7 cellular contexts compared by ENCODE assay signal in the genomic region with DNA sequence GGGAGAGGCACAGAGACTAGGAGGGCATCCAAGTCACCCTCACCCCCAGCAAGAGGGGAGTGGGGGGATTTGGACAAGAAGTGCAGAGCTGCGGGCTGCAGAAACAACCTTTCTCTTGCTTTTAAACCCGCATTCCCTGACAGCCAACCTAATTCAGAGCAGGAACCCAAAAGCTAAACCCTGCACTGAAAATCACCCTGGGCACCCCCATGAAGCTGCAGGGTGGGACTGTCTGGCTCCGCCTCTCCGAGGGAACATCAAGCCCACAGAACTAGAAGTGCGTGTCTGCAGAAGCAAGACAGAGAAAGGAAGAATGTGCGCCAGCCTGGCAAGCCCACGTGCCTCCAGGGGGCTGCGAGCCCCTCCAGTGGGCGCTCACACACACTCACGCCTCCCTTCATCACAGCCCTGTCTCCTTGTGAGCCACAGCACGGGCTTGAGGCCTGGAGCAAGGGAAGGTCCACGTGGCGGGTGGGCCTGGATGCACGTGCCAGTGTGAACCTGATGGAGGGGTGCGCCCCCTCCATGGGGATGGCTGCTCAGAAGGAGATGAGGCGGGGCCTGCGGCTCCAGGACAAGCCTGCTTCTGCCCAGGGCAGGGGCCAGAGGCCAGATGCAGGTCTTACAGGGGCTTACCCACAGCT. TPM values are rescaled to one million over a fixed set of nuclear protein-coding genes. Genes with fewer than 3 reads are reported as not detected.
DNase-seq lines count a peak whose midpoint lies in the region; ATAC-seq and TF ChIP-seq lines count a peak whose summit lies in the region.

No MANE protein-coding gene starts in this region.

- POLR2A ChIA-PET in HCT116 (lab: Charles Lee): interaction anchor here (1.1 to 2.2 kb wide), 3 partner anchors 9 to 17 kb away, joined by 3 to 14 read pairs (median 3); a partner anchor contains a TSS

- H3K4me3 ChIP-seq in HCT116 (replicated peaks in 1 of 2; ENCODE audit: low read depth in 1 of 2, low read length in 2 of 2) (peak overlapping the region; percentile 37 to 52), esophagus squamous epithelium (peak overlapping the region in 3 of 4 donors; percentile 27 to 58 (median 33)), prostate gland (peak overlapping the region in 1 of 2 donors; percentile 16), SJCRH30 (no peak overlapping the region)

- H3K36me3 ChIP-seq in HCT116 (ENCODE audit: control insufficient read depth in 1 of 2, insufficient read depth in 2 of 2, low read length in 2 of 2) (peaks cover 8% of the 10 kb centered on the region in 2 experiments; a peak in 2 of 4 replicates), esophagus squamous epithelium (peaks cover 15 to 30% (median 21%) of the 10 kb centered on the region in 3 donors), prostate gland (peaks cover 0 to 20% of the 10 kb centered on the region in 2 donors), SJCRH30 (peaks cover 24% of the 10 kb centered on the region; the same call in 1 of the 2 replicates)

- no peak overlapping the region for H2AFZ ChIP-seq in HCT116 (ENCODE audit: low read depth, low read length, poor library complexity, severe bottlenecking)

- BruUV-seq in HCT116 (replicated peaks; lab: Mats Ljungman, UMichigan): no TSS peak

- TF ChIP-seq CTCF in HCT116 (IDR thresholded peaks at IDR 0.05 in 2 of 3, conservative IDR thresholded peaks at IDR 0.05 in 1 of 3; ENCODE audit: borderline replicate concordance in 1 of 3, insufficient read depth in 1 of 3, low read depth in 2 of 3, low read length in 2 of 3) (no peak), esophagus squamous epithelium (IDR thresholded peaks at IDR 0.05) (no peak), prostate gland (IDR thresholded peaks at IDR 0.05) (no peak)

- TF ChIP-seq POLR2A in HCT116 (IDR thresholded peaks at IDR 0.05; ENCODE audit: borderline replicate concordance, extremely low read depth, insufficient read depth, insufficient read length): no peak
- no peak for TF ChIP-seq POLR2A in esophagus squamous epithelium (IDR thresholded peaks at IDR 0.05)
- TF ChIP-seq POLR2A in prostate gland (IDR thresholded peaks at IDR 0.05): no peak

- no peaks in the 10 kb centered on the region for H3K9me3 ChIP-seq in HCT116 (ENCODE audit: control insufficient read depth in 1 of 2, insufficient read depth in 1 of 2, low read depth in 1 of 2, low read length in 2 of 2)
- no peaks in the 10 kb centered on the region for H3K9me3 ChIP-seq in esophagus squamous epithelium
- H3K9me3 ChIP-seq in prostate gland: no peaks in the 10 kb centered on the region
- H3K9me3 ChIP-seq in SJCRH30 (replicated peaks): no peaks in the 10 kb centered on the region

- H3K9ac ChIP-seq in HCT116 (ENCODE audit: low read length): peak overlapping the region; percentile 64

- CTCF ChIA-PET in HCT116 (lab: Charles Lee): interaction anchor here (1.2 to 2.5 kb wide), 4 partner anchors 10 to 109 kb away, joined by 3 to 13 read pairs (median 4); a partner anchor contains a TSS

- H3K9me2 ChIP-seq in HCT116 (ENCODE audit: insufficient read depth): no peaks in the 10 kb centered on the region

- H3K4me2 ChIP-seq in HCT116 (ENCODE audit: low read length): peak overlapping the region; percentile 89

- H3K79me2 ChIP-seq in HCT116 (ENCODE audit: insufficient read depth, low read length): peaks cover 80% of the 10 kb centered on the region

- H3K27ac ChIP-seq in HCT116 (ENCODE audit: low read depth, low read length): peak overlapping the region; percentile 84
- H3K27ac ChIP-seq in esophagus squamous epithelium: peak overlapping the region; percentile 85 to 100 (median 94)
- H3K27ac ChIP-seq in prostate gland: peak overlapping the region; percentile 61 to 82
- H3K27ac ChIP-seq in SJCRH30: no peak overlapping the region

- TF ChIP-seq RAD21 in HCT116 (IDR thresholded peaks at IDR 0.05; ENCODE audit: low read depth): no peak

- 7 to 8% methylated on average over 2 of the region's 17 CpGs for whole genome bisulfite sequencing in esophagus squamous epithelium, 2 donors
- 24% methylated on average over 17 of the region's 17 CpGs for WGBS in prostate gland

- DNase-seq in HCT116 (ENCODE audit: low read depth, low spot score): no peak
- DNase-seq in UCSD-AML1 (lab: John Stamatoyannopoulos, UW; ENCODE audit: unreplicated experiment): peak; percentile 83
- DNase-seq in esophagus squamous epithelium (lab: John Stamatoyannopoulos, UW): no peak
- DNase-seq in prostate gland (ENCODE audit: low spot score): no peak
- DNase-seq in SJCRH30: no peak
- DNase-seq in activated CD4-positive, CD25-positive, alpha-beta regulatory T cell (lab: John Stamatoyannopoulos, UW): no peak

- intact Hi-C loops in HCT116 (cut with micrococcal nuclease): loop anchor here (1.0 kb wide), 1 partner anchor 18 kb away; a partner anchor contains a TSS
- intact Hi-C loops in esophagus squamous epithelium (cut with DNase I): no loop called here
- intact Hi-C loops in prostate gland (cut with DNase I): no loop called here

- RAD21 ChIA-PET in HCT116 (lab: Charles Lee; ENCODE audit: low non-redundant PET in 1 of 2, low total read pairs in 2 of 2, uncharacterized antibody in 2 of 2, unreplicated experiment in 2 of 2): interaction anchor here (1.0 to 2.0 kb wide), 5 partner anchors 13 to 109 kb away, joined by 3 to 5 read pairs (median 3); a partner anchor contains a TSS

- H4K20me1 ChIP-seq in HCT116 (ENCODE audit: insufficient read depth): peaks cover 3% of the 10 kb centered on the region; the same call in 1 of the 2 replicates

- ATAC-seq in HCT116 (no peak), HG03521 (IDR thresholded peaks at IDR 0.05; ENCODE audit: unreplicated experiment) (no peak)

- no peaks in the 10 kb centered on the region for H3K27me3 ChIP-seq in HCT116 (ENCODE audit: insufficient read depth, low read length)
- no peaks in the 10 kb centered on the region for H3K27me3 ChIP-seq in esophagus squamous epithelium
- no peaks in the 10 kb centered on the region for H3K27me3 ChIP-seq in prostate gland (replicated peaks; ENCODE audit: insufficient read depth)
- no peaks in the 10 kb centered on the region for H3K27me3 ChIP-seq in SJCRH30

- H3K4me1 ChIP-seq in HCT116 (ENCODE audit: control insufficient read depth in 1 of 2, insufficient read depth in 2 of 2, low read length in 2 of 2) (peaks cover 69 to 78% of the 10 kb centered on the region in 2 experiments), esophagus squamous epithelium (peaks cover 79 to 90% (median 80%) of the 10 kb centered on the region in 3 donors), prostate gland (replicated peaks) (peaks cover 72% of the 10 kb centered on the region), SJCRH30 (peaks cover 46% of the 10 kb centered on the region)

TF ChIP-seq in HCT116, 20 proteins besides CTCF, POLR2A, EP300 and RAD21:
- TF ChIP-seq EZH2 (IDR thresholded peaks at IDR 0.05) (no peak), CBX3 (IDR thresholded peaks at IDR 0.05; ENCODE audit: low read depth) (no peak), ZFX (IDR thresholded peaks at IDR 0.05) (no peak), SIN3A (IDR thresholded peaks at IDR 0.05; ENCODE audit: low read depth) (no peak), JUND (IDR thresholded peaks at IDR 0.05) (no peak), SP1 (IDR thresholded peaks at IDR 0.05; ENCODE audit: low read depth) (no peak), SRF (IDR thresholded peaks at IDR 0.05; ENCODE audit: low read depth) (no peak), EZH2phosphoT487 (IDR thresholded peaks at IDR 0.05; ENCODE audit: borderline replicate concordance) (no peak), ZNF274 (IDR thresholded peaks at IDR 0.05; ENCODE audit: low read depth, low read length) (no peak), YY1 (IDR thresholded peaks at IDR 0.05; ENCODE audit: extremely low read depth, insufficient replicate concordance, low read depth, low read length) (no peak)
- TF ChIP-seq, protein P1, sequence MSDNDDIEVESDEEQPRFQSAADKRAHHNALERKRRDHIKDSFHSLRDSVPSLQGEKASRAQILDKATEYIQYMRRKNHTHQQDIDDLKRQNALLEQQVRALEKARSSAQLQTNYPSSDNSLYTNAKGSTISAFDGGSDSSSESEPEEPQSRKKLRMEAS (IDR thresholded peaks at IDR 0.05): no peak
- TF ChIP-seq, protein P2, sequence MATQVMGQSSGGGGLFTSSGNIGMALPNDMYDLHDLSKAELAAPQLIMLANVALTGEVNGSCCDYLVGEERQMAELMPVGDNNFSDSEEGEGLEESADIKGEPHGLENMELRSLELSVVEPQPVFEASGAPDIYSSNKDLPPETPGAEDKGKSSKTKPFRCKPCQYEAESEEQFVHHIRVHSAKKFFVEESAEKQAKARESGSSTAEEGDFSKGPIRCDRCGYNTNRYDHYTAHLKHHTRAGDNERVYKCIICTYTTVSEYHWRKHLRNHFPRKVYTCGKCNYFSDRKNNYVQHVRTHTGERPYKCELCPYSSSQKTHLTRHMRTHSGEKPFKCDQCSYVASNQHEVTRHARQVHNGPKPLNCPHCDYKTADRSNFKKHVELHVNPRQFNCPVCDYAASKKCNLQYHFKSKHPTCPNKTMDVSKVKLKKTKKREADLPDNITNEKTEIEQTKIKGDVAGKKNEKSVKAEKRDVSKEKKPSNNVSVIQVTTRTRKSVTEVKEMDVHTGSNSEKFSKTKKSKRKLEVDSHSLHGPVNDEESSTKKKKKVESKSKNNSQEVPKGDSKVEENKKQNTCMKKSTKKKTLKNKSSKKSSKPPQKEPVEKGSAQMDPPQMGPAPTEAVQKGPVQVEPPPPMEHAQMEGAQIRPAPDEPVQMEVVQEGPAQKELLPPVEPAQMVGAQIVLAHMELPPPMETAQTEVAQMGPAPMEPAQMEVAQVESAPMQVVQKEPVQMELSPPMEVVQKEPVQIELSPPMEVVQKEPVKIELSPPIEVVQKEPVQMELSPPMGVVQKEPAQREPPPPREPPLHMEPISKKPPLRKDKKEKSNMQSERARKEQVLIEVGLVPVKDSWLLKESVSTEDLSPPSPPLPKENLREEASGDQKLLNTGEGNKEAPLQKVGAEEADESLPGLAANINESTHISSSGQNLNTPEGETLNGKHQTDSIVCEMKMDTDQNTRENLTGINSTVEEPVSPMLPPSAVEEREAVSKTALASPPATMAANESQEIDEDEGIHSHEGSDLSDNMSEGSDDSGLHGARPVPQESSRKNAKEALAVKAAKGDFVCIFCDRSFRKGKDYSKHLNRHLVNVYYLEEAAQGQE (IDR thresholded peaks at IDR 0.05; ENCODE audit: low read depth): no peak

RNA-seq across cellular contexts. Expression of a gene that starts 27.8 kb away (rescaled TPM):
- total RNA-seq in HCT116 (2021; ENCODE audit: unreplicated experiment) (24.6 TPM), esophagus squamous epithelium (10 to 100 TPM in 1 of 4 donors, 1 to 10 TPM in 3; 4.2 to 13.9 (median 7.2) TPM), prostate gland (10 to 100 TPM; 18.6 to 62.7 TPM)
- polyA plus RNA-seq in HCT116 (2012): 18.1 and 22.0 TPM in 2 replicates
- 11.0 and 11.3 TPM in 2 replicates for total RNA-seq in SJCRH30 (2014; rRNA removed; shearing (Covaris generic))
